22 cellular contexts compared by ENCODE assay signal in genomic region chr16:78562156-78562555, GRCh38.
"Had no signal": no experiment of that assay in that cellular context is flagged by ENCODE, and none has a peak within 500 bp of the region (broad histone marks: within the 10 kb centered on the region; RNA-seq: fewer than 3 reads in every experiment).

No MANE protein-coding gene starts in this region.

- FAIRE-seq: HTR-8/SVneo, K562 had no signal

- H3K36me3 ChIP-seq: SJCRH30 had no signal

- H3K27ac ChIP-seq: HL-60, KMS-11, RWPE1, SJCRH30 had no signal

- ATAC-seq: K562, Panc1, PC-3, SK-N-SH treated with all-trans-retinoic acid at 6 μM for 48 hours had no signal

- DNase-seq: Kasumi-1; MM.1S; NCI-H1092 treated with DMSO at 0.1 percent for 48 hours; NCI-H1436; NCI-H1694; NCI-H187 treated with DMSO at 0.1 percent for 48 hours; NCI-H2029 treated with DMSO at 0.1 percent for 48 hours; NCI-H2107; NCI-H2227 treated with DMSO at 0.1 percent for 48 hours; NCI-H526 treated with DMSO at 0.1 percent for 48 hours; NCI-H748 treated with DMSO at 0.1 percent for 48 hours; NK-92 treated with Interleukin-12 subunit alpha and Interleukin-12 subunit beta, amount 100 ng/mL, for 24 hours; PC-3; SJCRH30 had no signal

- H3K27me3 Mint-ChIP-seq: IgD-negative memory B cell had no signal

- H3K4me3 Mint-ChIP-seq: IgD-negative memory B cell had no signal

- H3K4me1 ChIP-seq: SJCRH30 had no signal

- H3K27ac Mint-ChIP-seq: IgD-negative memory B cell had no signal

- H3K4me3 ChIP-seq: K562, SJCRH30 had no signal

- H3K9me3 ChIP-seq: SJCRH30 had no signal

- H3K27me3 ChIP-seq: SJCRH30 had no signal
